In genomic region chr14:21383848-21384493, GRCh38 we compare ENCODE assay signal across 1 cellular context.
A peak's percentile ranks its signal among the peaks of the same experiment; 100 is the strongest.
TF ChIP-seq lines count a peak whose summit lies in the region.

SUPT16H (minus strand) TSS chr14:21384019; CDS start chr14:21383927, 92 bp downstream.

TF ChIP-seq in HepG2, 621 proteins besides CTCF, POLR2A, EP300 and RAD21 (continued from another document and continues in another):
- TF ChIP-seq U2AF2 (IDR thresholded peaks at IDR 0.05; ENCODE audit: low read depth, low read length) (peak; percentile 80; the same call in 1 of the 2 replicates), DPF2 (CRISPR knock-in tag; IDR thresholded peaks at IDR 0.05; ENCODE audit: borderline replicate concordance, low read depth) (no peak), YEATS2 (CRISPR knock-in tag; IDR thresholded peaks at IDR 0.05; ENCODE audit: borderline replicate concordance) (peak; percentile 97), ZNF281 (CRISPR knock-in tag; IDR thresholded peaks at IDR 0.05; ENCODE audit: borderline replicate concordance) (no peak), ZNF143 (CRISPR knock-in tag; IDR thresholded peaks at IDR 0.05) (no peak), MEF2D (CRISPR knock-in tag; IDR thresholded peaks at IDR 0.05) (peak; percentile 89), IRF2 (CRISPR knock-in tag; IDR thresholded peaks at IDR 0.05) (peak; percentile 35; the same call in 1 of the 2 replicates), ARHGAP35 (CRISPR knock-in tag; IDR thresholded peaks at IDR 0.05; ENCODE audit: borderline replicate concordance) (no peak), FOXO1 (CRISPR knock-in tag; IDR thresholded peaks at IDR 0.05) (no peak; the same call in 1 of the 2 replicates), ZSCAN25 (CRISPR knock-in tag; IDR thresholded peaks at IDR 0.05) (no peak), ZNF782 (CRISPR knock-in tag; IDR thresholded peaks at IDR 0.05; ENCODE audit: borderline replicate concordance) (peak; percentile 43; the same call in 1 of the 2 replicates), ZNF784 (CRISPR knock-in tag; IDR thresholded peaks at IDR 0.05; ENCODE audit: borderline replicate concordance) (0 out of 2 replicates have a peak, but pooled peaks have one; percentile 44), ZBTB26 (CRISPR knock-in tag; IDR thresholded peaks at IDR 0.05; ENCODE audit: borderline replicate concordance) (no peak), NFYB (CRISPR knock-in tag; IDR thresholded peaks at IDR 0.05) (peak; percentile 40), KDM1A (CRISPR knock-in tag; IDR thresholded peaks at IDR 0.05) (no peak; the same call in 1 of the 2 replicates), ELK4 (CRISPR knock-in tag; IDR thresholded peaks at IDR 0.05; ENCODE audit: borderline replicate concordance) (no peak), ZNF547 (CRISPR knock-in tag; IDR thresholded peaks at IDR 0.05) (peak; percentile 63), ZBTB34 (CRISPR knock-in tag; IDR thresholded peaks at IDR 0.05) (peak; percentile 79; the same call in 1 of the 2 replicates), ZNF20 (CRISPR knock-in tag; IDR thresholded peaks at IDR 0.05) (0 out of 2 replicates have a peak, but pooled peaks have one; percentile 61), U2AF1 (optimal IDR thresholded peaks at IDR 0.05; ENCODE audit: low read depth, low read length) (peak; percentile 84), NONO (IDR thresholded peaks at IDR 0.05) (no peak), NONO (CRISPR knock-in tag; conservative IDR thresholded peaks at IDR 0.05) (peak; percentile 73; the same call in 1 of the 2 replicates), PHF8 (CRISPR knock-in tag; IDR thresholded peaks at IDR 0.05) (peak; percentile 98), ZNF431 (CRISPR knock-in tag; IDR thresholded peaks at IDR 0.05; ENCODE audit: borderline replicate concordance, low read depth) (no peak), ZMYM4 (CRISPR knock-in tag; IDR thresholded peaks at IDR 0.05) (peak; percentile 86), IRF1 (CRISPR knock-in tag; IDR thresholded peaks at IDR 0.05; ENCODE audit: low read depth) (no peak; the same call in 1 of the 2 replicates), ZBTB8A (CRISPR knock-in tag; IDR thresholded peaks at IDR 0.05; ENCODE audit: borderline replicate concordance, low read depth) (no peak), TCF12 (IDR thresholded peaks at IDR 0.05) (no peak), TCF12 (CRISPR knock-in tag; IDR thresholded peaks at IDR 0.05) (no peak; the same call in 1 of the 2 replicates), STAT5B (CRISPR knock-in tag; IDR thresholded peaks at IDR 0.05) (0 out of 2 replicates have a peak, but pooled peaks have one; percentile 70), ARID4A (CRISPR knock-in tag; IDR thresholded peaks at IDR 0.05; ENCODE audit: borderline replicate concordance) (peak; percentile 91), ZNF678 (CRISPR knock-in tag; IDR thresholded peaks at IDR 0.05) (no peak), ZBTB25 (CRISPR knock-in tag; IDR thresholded peaks at IDR 0.05) (peak; percentile 83)
- TF ChIP-seq, protein P1, sequence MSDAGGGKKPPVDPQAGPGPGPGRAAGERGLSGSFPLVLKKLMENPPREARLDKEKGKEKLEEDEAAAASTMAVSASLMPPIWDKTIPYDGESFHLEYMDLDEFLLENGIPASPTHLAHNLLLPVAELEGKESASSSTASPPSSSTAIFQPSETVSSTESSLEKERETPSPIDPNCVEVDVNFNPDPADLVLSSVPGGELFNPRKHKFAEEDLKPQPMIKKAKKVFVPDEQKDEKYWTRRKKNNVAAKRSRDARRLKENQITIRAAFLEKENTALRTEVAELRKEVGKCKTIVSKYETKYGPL (CRISPR knock-in tag; IDR thresholded peaks at IDR 0.05): no peak
- TF ChIP-seq, protein P2, sequence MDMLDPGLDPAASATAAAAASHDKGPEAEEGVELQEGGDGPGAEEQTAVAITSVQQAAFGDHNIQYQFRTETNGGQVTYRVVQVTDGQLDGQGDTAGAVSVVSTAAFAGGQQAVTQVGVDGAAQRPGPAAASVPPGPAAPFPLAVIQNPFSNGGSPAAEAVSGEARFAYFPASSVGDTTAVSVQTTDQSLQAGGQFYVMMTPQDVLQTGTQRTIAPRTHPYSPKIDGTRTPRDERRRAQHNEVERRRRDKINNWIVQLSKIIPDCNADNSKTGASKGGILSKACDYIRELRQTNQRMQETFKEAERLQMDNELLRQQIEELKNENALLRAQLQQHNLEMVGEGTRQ (IDR thresholded peaks at IDR 0.05; ENCODE audit: low read depth, low read length): peak; percentile 97
- TF ChIP-seq, protein P2 (CRISPR knock-in tag; IDR thresholded peaks at IDR 0.05; ENCODE audit: borderline replicate concordance): peak; percentile 99
- TF ChIP-seq, protein P3, sequence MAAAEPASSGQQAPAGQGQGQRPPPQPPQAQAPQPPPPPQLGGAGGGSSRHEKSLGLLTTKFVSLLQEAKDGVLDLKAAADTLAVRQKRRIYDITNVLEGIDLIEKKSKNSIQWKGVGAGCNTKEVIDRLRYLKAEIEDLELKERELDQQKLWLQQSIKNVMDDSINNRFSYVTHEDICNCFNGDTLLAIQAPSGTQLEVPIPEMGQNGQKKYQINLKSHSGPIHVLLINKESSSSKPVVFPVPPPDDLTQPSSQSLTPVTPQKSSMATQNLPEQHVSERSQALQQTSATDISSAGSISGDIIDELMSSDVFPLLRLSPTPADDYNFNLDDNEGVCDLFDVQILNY (CRISPR knock-in tag; conservative IDR thresholded peaks at IDR 0.05): peak; percentile 77; the same call in 1 of the 2 replicates
- TF ChIP-seq, protein P4, sequence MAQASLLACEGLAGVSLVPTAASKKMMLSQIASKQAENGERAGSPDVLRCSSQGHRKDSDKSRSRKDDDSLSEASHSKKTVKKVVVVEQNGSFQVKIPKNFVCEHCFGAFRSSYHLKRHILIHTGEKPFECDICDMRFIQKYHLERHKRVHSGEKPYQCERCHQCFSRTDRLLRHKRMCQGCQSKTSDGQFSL (CRISPR knock-in tag; IDR thresholded peaks at IDR 0.05): no peak; the same call in 1 of the 2 replicates
- TF ChIP-seq, protein P5, sequence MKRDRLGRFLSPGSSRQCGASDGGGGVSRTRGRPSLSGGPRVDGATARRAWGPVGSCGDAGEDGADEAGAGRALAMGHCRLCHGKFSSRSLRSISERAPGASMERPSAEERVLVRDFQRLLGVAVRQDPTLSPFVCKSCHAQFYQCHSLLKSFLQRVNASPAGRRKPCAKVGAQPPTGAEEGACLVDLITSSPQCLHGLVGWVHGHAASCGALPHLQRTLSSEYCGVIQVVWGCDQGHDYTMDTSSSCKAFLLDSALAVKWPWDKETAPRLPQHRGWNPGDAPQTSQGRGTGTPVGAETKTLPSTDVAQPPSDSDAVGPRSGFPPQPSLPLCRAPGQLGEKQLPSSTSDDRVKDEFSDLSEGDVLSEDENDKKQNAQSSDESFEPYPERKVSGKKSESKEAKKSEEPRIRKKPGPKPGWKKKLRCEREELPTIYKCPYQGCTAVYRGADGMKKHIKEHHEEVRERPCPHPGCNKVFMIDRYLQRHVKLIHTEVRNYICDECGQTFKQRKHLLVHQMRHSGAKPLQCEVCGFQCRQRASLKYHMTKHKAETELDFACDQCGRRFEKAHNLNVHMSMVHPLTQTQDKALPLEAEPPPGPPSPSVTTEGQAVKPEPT (CRISPR knock-in tag; IDR thresholded peaks at IDR 0.05; ENCODE audit: low read depth): no peak
